In genomic region chr11:20762980-20763379, GRCh38 we compare ENCODE assay signal across 18 cellular contexts.
DNase-seq lines count a peak whose midpoint lies in the region; ATAC-seq and TF ChIP-seq lines count a peak whose summit lies in the region.
"Had no signal": no experiment of that assay in that cellular context is flagged by ENCODE, and none has a peak within 500 bp of the region (broad histone marks: within the 10 kb centered on the region; RNA-seq: fewer than 3 reads in every experiment).

No MANE protein-coding gene starts in this region.

- no peaks in the 10 kb centered on the region for H3K27me3 Mint-ChIP-seq in CD4-positive, alpha-beta T cell
- H3K27me3 Mint-ChIP-seq: CD4-positive, alpha-beta memory T cell had no signal

- CTCF ChIA-PET in CD4-positive, alpha-beta T cell (lab: Charles Lee) = no interaction called here

- no peaks in the 10 kb centered on the region for H3K36me3 Mint-ChIP-seq in CD4-positive, alpha-beta T cell (ENCODE audit: low read depth)
- H3K36me3 Mint-ChIP-seq: CD4-positive, alpha-beta memory T cell had no signal

- no peaks in the 10 kb centered on the region for H3K4me1 Mint-ChIP-seq in CD4-positive, alpha-beta T cell (ENCODE audit: low read depth)
- H3K4me1 Mint-ChIP-seq: CD4-positive, alpha-beta memory T cell had no signal

- no peak for TF ChIP-seq POLR2A in Peyer's patch (IDR thresholded peaks at IDR 0.05)

- H3K27ac ChIP-seq in CD4-positive, alpha-beta T cell (ENCODE audit: low read depth, low read length) = no peak overlapping the region
- H3K27ac ChIP-seq in Peyer's patch = no peak overlapping the region
- H3K27ac ChIP-seq: A549 had no signal

- ATAC-seq in CD4-positive, alpha-beta T cell (ENCODE audit: poor library complexity) = no peak
- no peak for ATAC-seq in GM21717 (IDR thresholded peaks at IDR 0.05; ENCODE audit: unreplicated experiment)
- ATAC-seq: A549, HepG2, Right ventricle myocardium inferior had no signal

- no peak for TF ChIP-seq CTCF in CD4-positive, alpha-beta T cell (IDR thresholded peaks at IDR 0.05)
- TF ChIP-seq CTCF in Peyer's patch (IDR thresholded peaks at IDR 0.05) = no peak

- H3K9me3 Mint-ChIP-seq in CD4-positive, alpha-beta T cell = no peaks in the 10 kb centered on the region
- H3K9me3 Mint-ChIP-seq: T-helper 2 cell treated with Interferon-gamma antibody and Interleukin-4, amounts not matched to agents 5 μg/mL and 100 μg/mL, for 36 hours had no signal

- POLR2A ChIA-PET in CD4-positive, alpha-beta T cell (lab: Charles Lee) = no interaction called here

- intact Hi-C loops in CD4-positive, alpha-beta T cell (cut with DNase I, micrococcal nuclease) = no loop called here

- H3K36me3 ChIP-seq in Peyer's patch = no peaks in the 10 kb centered on the region

- no peaks in the 10 kb centered on the region for H3K4me1 ChIP-seq in Peyer's patch
- H3K4me1 ChIP-seq: A549 had no signal

- no peak overlapping the region for H3K27ac Mint-ChIP-seq in CD4-positive, alpha-beta T cell
- H3K27ac Mint-ChIP-seq: CD4-positive, alpha-beta memory T cell; T-helper 2 cell treated with Interferon-gamma antibody and Interleukin-4, amounts not matched to agents 5 μg/mL and 100 μg/mL, for 36 hours had no signal

- no peak overlapping the region for H3K4me3 ChIP-seq in Peyer's patch
- H3K4me3 ChIP-seq: A549 had no signal

- DNase-seq in NCI-H82 (lab: John Stamatoyannopoulos, UW) (peak; percentile 58), NCI-H82 treated with DMSO at 0.1 percent for 48 hours (lab: John Stamatoyannopoulos, UW; ENCODE audit: unreplicated experiment) (no peak), NCI-H146 treated with DMSO at 0.1 percent for 48 hours (lab: John Stamatoyannopoulos, UW; ENCODE audit: unreplicated experiment) (peak; percentile 62), NCI-H69 (lab: John Stamatoyannopoulos, UW) (peak; percentile 100), Peyer's patch (no peak)
- no peak for DNase-seq in CD4-positive, alpha-beta T cell
- DNase-seq: CD4-positive, alpha-beta memory T cell; H7; KBM-7; NCI-H1436; NCI-H2081 treated with DMSO at 0.1 percent for 48 hours; NCI-H446; NK-92 treated with Interleukin-12 subunit alpha and Interleukin-12 subunit beta, amount 100 ng/mL, for 24 hours had no signal

- no peaks in the 10 kb centered on the region for H3K27me3 ChIP-seq in CD4-positive, alpha-beta T cell (ENCODE audit: control insufficient read depth, insufficient read depth, low read length)
- no peaks in the 10 kb centered on the region for H3K27me3 ChIP-seq in Peyer's patch

- no peak overlapping the region for H3K4me3 Mint-ChIP-seq in CD4-positive, alpha-beta T cell
- H3K4me3 Mint-ChIP-seq: CD4-positive, alpha-beta memory T cell; T-helper 2 cell treated with Interferon-gamma antibody and Interleukin-4, amounts not matched to agents 5 μg/mL and 100 μg/mL, for 36 hours had no signal

- no peaks in the 10 kb centered on the region for H3K9me3 ChIP-seq in CD4-positive, alpha-beta T cell (ENCODE audit: control insufficient read depth, low read length)
- H3K9me3 ChIP-seq in Peyer's patch = no peaks in the 10 kb centered on the region
- H3K9me3 ChIP-seq: A549 had no signal

Comparison
In these comparisons a context has a peak if more than half of its experiments do, and no peak if none do; other contexts are left out.
1. DNase-seq: peak in NCI-H82 (single experiment), NCI-H146 treated with DMSO at 0.1 percent for 48 hours (single experiment) and NCI-H69 (single experiment); none in NCI-H82 treated with DMSO at 0.1 percent for 48 hours (single experiment), CD4-positive, alpha-beta T cell (0 of 10) and Peyer's patch (0 of 3).